Comparison of ENCODE assay signal across 17 cellular contexts in the genomic region with DNA sequence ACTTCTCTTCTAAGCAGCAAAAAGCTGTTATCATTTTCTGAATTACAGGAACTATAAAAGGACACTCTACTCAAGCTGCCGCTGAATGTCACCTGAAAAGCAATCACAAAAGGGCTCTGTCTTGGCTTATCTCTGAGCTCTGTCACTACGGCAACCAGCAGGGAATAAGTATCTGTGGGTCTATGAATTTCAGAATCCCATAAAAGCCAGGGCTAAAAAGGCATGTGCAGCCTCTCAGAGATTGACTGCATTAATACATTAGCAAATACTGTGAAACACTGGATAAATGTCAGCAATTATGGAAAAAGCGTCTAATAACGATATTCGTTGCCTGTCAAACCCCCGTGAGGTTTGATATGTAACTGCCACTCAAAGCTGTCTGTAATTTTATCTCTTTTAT.
DNase-seq lines count a peak whose midpoint lies in the region; ATAC-seq lines count a peak whose summit lies in the region.
"Had no signal": no experiment of that assay in that cellular context is flagged by ENCODE, and none has a peak within 500 bp of the region (broad histone marks: within the 10 kb centered on the region; RNA-seq: fewer than 3 reads in every experiment).

No MANE protein-coding gene starts in this region.

- H2BK15ac ChIP-seq in mesendoderm (replicated peaks; ENCODE audit: low read depth) = no peak overlapping the region

- H3K23ac ChIP-seq in mesendoderm (ENCODE audit: low read length) = no peak overlapping the region

- no peak overlapping the region for H2BK120ac ChIP-seq in mesendoderm (ENCODE audit: low read depth, low read length)

- no peak overlapping the region for H3K27ac Mint-ChIP-seq in activated naive CD4-positive, alpha-beta T cell treated with anti-CD3 and anti-CD28 coated beads for 36 hours
- H3K27ac Mint-ChIP-seq: activated CD8-positive, alpha-beta memory T cell treated with anti-CD3 and anti-CD28 coated beads, Interleukin-2, amount 10 ng/mL, durations not matched to agents 7 days and 5 days; stimulated activated effector memory CD8-positive, alpha-beta T cell treated with anti-CD3 and anti-CD28 coated beads, Interleukin-12 subunit alpha, Interleukin-12 subunit beta, amount 100 ng/mL, for 72 hours had no signal

- H3K4me3 ChIP-seq in mesendoderm (ENCODE audit: low read length) = no peak overlapping the region
- H3K4me3 ChIP-seq: SJSA1 had no signal

- DNase-seq in G401 (ENCODE audit: low spot score) (peak; percentile 37), NCI-H187 (lab: John Stamatoyannopoulos, UW) (peak; percentile 30 to 51), NCI-H748 treated with DMSO at 0.1 percent for 48 hours (lab: John Stamatoyannopoulos, UW) (peak; percentile 97), mesendoderm (peak; percentile 35), cerebellum (ENCODE audit: low spot score) (no peak)
- DNase-seq in activated naive CD4-positive, alpha-beta T cell treated with anti-CD3 and anti-CD28 coated beads for 36 hours = no peak
- DNase-seq: activated CD8-positive, alpha-beta memory T cell treated with anti-CD3 and anti-CD28 coated beads, Interleukin-2, amount 10 ng/mL, durations not matched to agents 7 days and 5 days; activated naive CD4-positive, alpha-beta T cell treated with anti-CD3 and anti-CD28 coated beads, Interleukin-2, amount 50 U/mL, for 16 hours; AML-193; Karpas-422; kidney; naive B cell; stimulated activated CD4-positive, alpha-beta T cell treated with anti-CD3 and anti-CD28 coated beads, Interleukin-4, amount 100 ng/mL, for 1 hour had no signal

- no peak overlapping the region for H3K9ac ChIP-seq in mesendoderm (ENCODE audit: low read length)

- no peak overlapping the region for H3K4me3 Mint-ChIP-seq in activated naive CD4-positive, alpha-beta T cell treated with anti-CD3 and anti-CD28 coated beads for 36 hours
- H3K4me3 Mint-ChIP-seq: activated CD8-positive, alpha-beta memory T cell treated with anti-CD3 and anti-CD28 coated beads, Interleukin-2, amount 10 ng/mL, durations not matched to agents 7 days and 5 days; naive B cell; stimulated activated effector memory CD8-positive, alpha-beta T cell treated with anti-CD3 and anti-CD28 coated beads, Interleukin-12 subunit alpha, Interleukin-12 subunit beta, amount 100 ng/mL, for 72 hours had no signal

- H3K56ac ChIP-seq in mesendoderm (ENCODE audit: low read length) = no peak overlapping the region

- no peak overlapping the region for H3K4me2 ChIP-seq in mesendoderm (ENCODE audit: low read length)

- H2BK5ac ChIP-seq in mesendoderm (ENCODE audit: low read length) = no peak overlapping the region

- ATAC-seq in GM18870 (IDR thresholded peaks at IDR 0.05; ENCODE audit: unreplicated experiment) (no peak), HG03460 (IDR thresholded peaks at IDR 0.05; ENCODE audit: unreplicated experiment) (no peak)
- ATAC-seq: activated CD8-positive, alpha-beta memory T cell treated with anti-CD3 and anti-CD28 coated beads, Interleukin-2, amount 10 ng/mL, durations not matched to agents 7 days and 5 days; stimulated activated effector memory CD8-positive, alpha-beta T cell treated with anti-CD3 and anti-CD28 coated beads, Interleukin-12 subunit alpha, Interleukin-12 subunit beta, amount 100 ng/mL, for 72 hours had no signal

- H4K5ac ChIP-seq in mesendoderm (ENCODE audit: low read length) = no peak overlapping the region

- no peak overlapping the region for H3K27ac ChIP-seq in mesendoderm (ENCODE audit: low read depth, low read length)
- H3K27ac ChIP-seq: SJSA1 had no signal

- no peaks in the 10 kb centered on the region for H3K79me2 ChIP-seq in mesendoderm (ENCODE audit: control insufficient read depth, insufficient read depth, low read length)

- H3K27me3 ChIP-seq in mesendoderm (ENCODE audit: insufficient read depth, low read length, poor library complexity) = no peaks in the 10 kb centered on the region
- H3K27me3 ChIP-seq: SJSA1 had no signal

- no peaks in the 10 kb centered on the region for H3K4me1 Mint-ChIP-seq in activated naive CD4-positive, alpha-beta T cell treated with anti-CD3 and anti-CD28 coated beads for 36 hours (ENCODE audit: low read depth)
- H3K4me1 Mint-ChIP-seq: naive B cell; stimulated activated effector memory CD8-positive, alpha-beta T cell treated with anti-CD3 and anti-CD28 coated beads, Interleukin-12 subunit alpha, Interleukin-12 subunit beta, amount 100 ng/mL, for 72 hours had no signal

- no peaks in the 10 kb centered on the region for H3K79me1 ChIP-seq in mesendoderm (ENCODE audit: low read length)

- H3K36me3 Mint-ChIP-seq in activated naive CD4-positive, alpha-beta T cell treated with anti-CD3 and anti-CD28 coated beads for 36 hours (ENCODE audit: low read depth) = peaks cover 5% of the 10 kb centered on the region
- H3K36me3 Mint-ChIP-seq: naive B cell; stimulated activated effector memory CD8-positive, alpha-beta T cell treated with anti-CD3 and anti-CD28 coated beads, Interleukin-12 subunit alpha, Interleukin-12 subunit beta, amount 100 ng/mL, for 72 hours had no signal

- in situ Hi-C loops in G401 (cut with HindIII; ENCODE audit: low sequenced_read_pairs) = no loop called here

- H4K8ac ChIP-seq in mesendoderm (ENCODE audit: low read depth, low read length) = no peak overlapping the region

- CTCF ChIA-PET in activated naive CD4-positive, alpha-beta T cell treated with anti-CD3 and anti-CD28 coated beads for 36 hours (lab: Charles Lee) = no interaction called here

- H3K4ac ChIP-seq in mesendoderm (ENCODE audit: low read depth, low read length) = no peak overlapping the region

- H3K18ac ChIP-seq in mesendoderm (ENCODE audit: low read length) = no peak overlapping the region

- H3K27me3 Mint-ChIP-seq in activated naive CD4-positive, alpha-beta T cell treated with anti-CD3 and anti-CD28 coated beads for 36 hours (ENCODE audit: low read depth) = no peaks in the 10 kb centered on the region
- H3K27me3 Mint-ChIP-seq: activated CD8-positive, alpha-beta memory T cell treated with anti-CD3 and anti-CD28 coated beads, Interleukin-2, amount 10 ng/mL, durations not matched to agents 7 days and 5 days; naive B cell had no signal

- WGBS in mesendoderm (ENCODE audit: extremely low coverage, insufficient coverage, low lambda C conversion rate) = no CpG with 5 or more reads among the region's 6 CpGs

- H3K36me3 ChIP-seq in mesendoderm (ENCODE audit: control insufficient read depth, insufficient read depth, low read length) = no peaks in the 10 kb centered on the region
- H3K36me3 ChIP-seq: SJSA1 had no signal

- intact Hi-C loops in activated naive CD4-positive, alpha-beta T cell treated with anti-CD3 and anti-CD28 coated beads for 36 hours (cut with micrococcal nuclease) = no loop called here

- peaks cover 3% of the 10 kb centered on the region for H3K9me3 Mint-ChIP-seq in activated naive CD4-positive, alpha-beta T cell treated with anti-CD3 and anti-CD28 coated beads for 36 hours
- H3K9me3 Mint-ChIP-seq: naive B cell; stimulated activated effector memory CD8-positive, alpha-beta T cell treated with anti-CD3 and anti-CD28 coated beads, Interleukin-12 subunit alpha, Interleukin-12 subunit beta, amount 100 ng/mL, for 72 hours had no signal

- no peak overlapping the region for H2AK5ac ChIP-seq in mesendoderm (ENCODE audit: low read length)

- H3K4me1 ChIP-seq in mesendoderm (ENCODE audit: control insufficient read depth, low read depth, low read length) = no peaks in the 10 kb centered on the region
- H3K4me1 ChIP-seq: SJSA1 had no signal

Comparison
In these comparisons a context has a peak if more than half of its experiments do, and no peak if none do; other contexts are left out.
1. DNase-seq: peak in G401 (single experiment), NCI-H187 (2 of 2), NCI-H748 treated with DMSO at 0.1 percent for 48 hours (single experiment) and mesendoderm (single experiment); none in activated naive CD4-positive, alpha-beta T cell treated with anti-CD3 and anti-CD28 coated beads for 36 hours (single experiment) and cerebellum (single experiment).